22 cellular contexts compared by ENCODE assay signal in genomic region chr13:41970918-41971317, GRCh38. TPM values are rescaled to one million over a fixed set of nuclear protein-coding genes. Genes with fewer than 3 reads are reported as not detected.
DNase-seq lines count a peak whose midpoint lies in the region; ATAC-seq, FAIRE-seq and TF ChIP-seq lines count a peak whose summit lies in the region.
"Had no signal": no experiment of that assay in that cellular context is flagged by ENCODE, and none has a peak within 500 bp of the region (broad histone marks: within the 10 kb centered on the region; RNA-seq: fewer than 3 reads in every experiment).

No MANE protein-coding gene starts in this region.

- H3K36me3 ChIP-seq in IMR-90 (ENCODE audit: control insufficient read depth, insufficient read depth, low read length) (no peaks in the 10 kb centered on the region), HepG2 (replicated peaks in 1 of 2; ENCODE audit: control insufficient read depth in 1 of 2, insufficient read depth in 2 of 2, low read length in 2 of 2) (no peaks in the 10 kb centered on the region), trophoblast cell (ENCODE audit: control insufficient read depth in 1 of 2, insufficient read depth in 2 of 2, low read length in 2 of 2) (no peaks in the 10 kb centered on the region)
- H3K36me3 ChIP-seq: BLaER1 treated with 17β-estradiol and CSF1 and Interleukin-3, amounts not matched to agents 10 nM and 100 nM; MG63; SJSA1 had no signal

- H3K23ac ChIP-seq in IMR-90 (ENCODE audit: low read depth, low read length) (0 out of 2 replicates have a peak overlapping the region, but pooled peaks have one; percentile 33), trophoblast cell (ENCODE audit: low read length) (no peak overlapping the region)

- H3K9me3 ChIP-seq in IMR-90 (ENCODE audit: control insufficient read depth, insufficient read depth, low read length) (no peaks in the 10 kb centered on the region), HepG2 (ENCODE audit: low read length) (no peaks in the 10 kb centered on the region), trophoblast cell (ENCODE audit: insufficient read depth, low read depth, low read length) (no peaks in the 10 kb centered on the region)
- H3K9me3 ChIP-seq: A549; BLaER1 treated with 17β-estradiol and CSF1 and Interleukin-3, amounts not matched to agents 10 nM and 100 nM; MG63; SJSA1 had no signal

- intact Hi-C loops in IMR-90 (cut with micrococcal nuclease) (no loop called here), HepG2 (cut with micrococcal nuclease; ENCODE audit: unreplicated experiment) (loop anchor here (5.0 kb wide), 1 partner anchor 76 kb away; the partner anchor contains the start of gene DGKH)

- H3K27ac ChIP-seq in IMR-90 (ENCODE audit: insufficient read depth, low read length) = no peak overlapping the region
- H3K27ac ChIP-seq in HepG2 (ENCODE audit: extremely low read length, insufficient read depth, low read length) = no peak overlapping the region
- H3K27ac ChIP-seq in trophoblast cell (ENCODE audit: low read depth, low read length) = no peak overlapping the region
- no peak overlapping the region for H3K27ac ChIP-seq in RWPE1
- H3K27ac ChIP-seq: A549, HL-60, PC-9, SJSA1 had no signal

- H2AK5ac ChIP-seq in IMR-90 (ENCODE audit: low read depth, low read length) (no peak overlapping the region), trophoblast cell (ENCODE audit: low read length) (no peak overlapping the region)

- no peak overlapping the region for H2BK12ac ChIP-seq in trophoblast cell (ENCODE audit: low read length)

- no peak overlapping the region for H2BK5ac ChIP-seq in IMR-90 (ENCODE audit: low read depth, low read length, poor library complexity, severe bottlenecking)
- no peak overlapping the region for H2BK5ac ChIP-seq in trophoblast cell (ENCODE audit: low read depth, low read length, poor library complexity)

- TF ChIP-seq POLR2A in IMR-90 (IDR thresholded peaks at IDR 0.05; ENCODE audit: low read depth, low read length) (no peak), HepG2 (IDR thresholded peaks at IDR 0.05; ENCODE audit: insufficient read depth in 1 of 2, low read depth in 2 of 2, low read length in 2 of 2) (no peak)

- H2BK120ac ChIP-seq in IMR-90 (ENCODE audit: low read depth, low read length) (no peak overlapping the region), trophoblast cell (ENCODE audit: insufficient read depth, low read length, poor library complexity) (no peak overlapping the region)

- H3K14ac ChIP-seq in IMR-90 (replicated peaks; ENCODE audit: low read depth, low read length) = peak overlapping the region; percentile 28; the same call in 1 of the 2 replicates
- H3K14ac ChIP-seq in trophoblast cell (ENCODE audit: low read length) = no peak overlapping the region

- H3K4me3 ChIP-seq in IMR-90 (ENCODE audit: insufficient read depth, low read depth, low read length) (no peak overlapping the region), HepG2 (replicated peaks in 1 of 3; ENCODE audit: insufficient read depth in 1 of 3, low read depth in 2 of 3, low read length in 3 of 3) (no peak overlapping the region), trophoblast cell (ENCODE audit: low read depth, low read length) (no peak overlapping the region)
- H3K4me3 ChIP-seq: A549; BLaER1 treated with 17β-estradiol and CSF1 and Interleukin-3, amounts not matched to agents 10 nM and 100 nM; MG63; PC-9; SJSA1 had no signal

- H3K79me2 ChIP-seq in HepG2 (ENCODE audit: insufficient read depth, low read length) (no peaks in the 10 kb centered on the region), trophoblast cell (ENCODE audit: control insufficient read depth, insufficient read depth, low read length, poor library complexity) (no peaks in the 10 kb centered on the region)

- no peak overlapping the region for H4K8ac ChIP-seq in IMR-90 (ENCODE audit: low read depth in 2 of 2, low read length in 2 of 2)
- H4K8ac ChIP-seq in trophoblast cell (ENCODE audit: low read depth, low read length) = no peak overlapping the region

- no peak overlapping the region for H2BK20ac ChIP-seq in IMR-90 (ENCODE audit: low read depth, low read length)

- H4K91ac ChIP-seq in IMR-90 (ENCODE audit: insufficient read depth, low read depth, low read length) = no peak overlapping the region
- H4K91ac ChIP-seq in trophoblast cell (ENCODE audit: low read depth, low read length) = no peak overlapping the region

- ATAC-seq in IMR-90 (ENCODE audit: low read depth) (no peak), HepG2 (peak; percentile 37), GM21529 (IDR thresholded peaks at IDR 0.05; ENCODE audit: unreplicated experiment) (no peak)
- ATAC-seq: A549 had no signal

- no peaks in the 10 kb centered on the region for H3K9me1 ChIP-seq in IMR-90 (ENCODE audit: insufficient read depth, low read length)

- no peak overlapping the region for H4K12ac ChIP-seq in trophoblast cell (ENCODE audit: low read depth, low read length)

- H3K18ac ChIP-seq in IMR-90 (ENCODE audit: low read depth, low read length) (no peak overlapping the region), trophoblast cell (ENCODE audit: low read length) (no peak overlapping the region)

- TF ChIP-seq EP300 in HepG2 (IDR thresholded peaks at IDR 0.05; ENCODE audit: low read depth in 2 of 2, low read length in 2 of 2) (no peak), HepG2 (CRISPR knock-in tag; IDR thresholded peaks at IDR 0.05; ENCODE audit: borderline replicate concordance) (no peak)

- no peak overlapping the region for H3K4me2 ChIP-seq in IMR-90 (ENCODE audit: low read depth, low read length)
- peak overlapping the region; percentile 0; the same call in 1 of the 2 replicates for H3K4me2 ChIP-seq in HepG2 (ENCODE audit: low read depth, low read length)
- no peak overlapping the region for H3K4me2 ChIP-seq in trophoblast cell (ENCODE audit: low read length)
- H3K4me2 ChIP-seq: A549, PC-9 had no signal

- dilution Hi-C loops in IMR-90 (cut with HindIII; ENCODE audit: low sequenced_read_pairs, unreplicated experiment) = no loop called here

- no peak overlapping the region for H4K5ac ChIP-seq in IMR-90 (ENCODE audit: low read depth, low read length)

- H3K4ac ChIP-seq in IMR-90 (ENCODE audit: low read depth, low read length) (no peak overlapping the region; the same call in 1 of the 2 replicates), trophoblast cell (ENCODE audit: low read depth, low read length) (no peak overlapping the region)

- WGBS in IMR-90 (ENCODE audit: extremely low coverage in 2 of 2, insufficient read length in 1 of 2), 2 experiments = no CpG with 5 or more reads among the region's 2 CpGs
- WGBS in HepG2 (ENCODE audit: low lambda C conversion rate) = 11% methylated on average over 2 of the region's 2 CpGs
- no CpG with 5 or more reads among the region's 2 CpGs for WGBS in trophoblast cell (ENCODE audit: extremely low coverage, insufficient coverage, insufficient read length)

- no peak overlapping the region for H3K56ac ChIP-seq in IMR-90 (ENCODE audit: extremely low read depth, insufficient read depth, low read length)

- H2AK9ac ChIP-seq in IMR-90 (replicated peaks; ENCODE audit: low read depth, low read length, poor library complexity) = no peak overlapping the region

- TF ChIP-seq RAD21 in IMR-90 (IDR thresholded peaks at IDR 0.05; ENCODE audit: low read length) (no peak), HepG2 (CRISPR knock-in tag; IDR thresholded peaks at IDR 0.05) (no peak)

- FAIRE-seq in HepG2 (lab: Jason Lieb, UNC) = no peak
- FAIRE-seq: A549, GM12891 had no signal

- no peak for TF ChIP-seq CTCF in IMR-90 (conservative IDR thresholded peaks at IDR 0.05; ENCODE audit: low read depth, low read length)
- TF ChIP-seq CTCF in HepG2 (CRISPR knock-in tag; IDR thresholded peaks at IDR 0.05) = no peak
- no peak for TF ChIP-seq CTCF in RWPE1 (conservative IDR thresholded peaks at IDR 0.05; ENCODE audit: low read depth)

- no peaks in the 10 kb centered on the region for H3K79me1 ChIP-seq in IMR-90 (ENCODE audit: low read depth in 1 of 2, low read length in 2 of 2)
- no peaks in the 10 kb centered on the region for H3K79me1 ChIP-seq in trophoblast cell (ENCODE audit: low read length)

- H3K27me3 ChIP-seq in IMR-90 (ENCODE audit: control insufficient read depth, insufficient read depth, low read length) (no peaks in the 10 kb centered on the region), HepG2 (ENCODE audit: control insufficient read depth in 1 of 2, insufficient read depth in 2 of 2, low read length in 2 of 2) (no peaks in the 10 kb centered on the region), trophoblast cell (ENCODE audit: insufficient read depth, low read length) (no peaks in the 10 kb centered on the region)
- H3K27me3 ChIP-seq: BLaER1 treated with 17β-estradiol and CSF1 and Interleukin-3, amounts not matched to agents 10 nM and 100 nM; MG63; SJSA1 had no signal

- no TSS peak for BruUV-seq in IMR-90 (replicated peaks; lab: Mats Ljungman, UMichigan)
- BruUV-seq in HepG2 (replicated peaks; lab: Mats Ljungman, UMichigan) = no TSS peak

- H2BK15ac ChIP-seq in IMR-90 (ENCODE audit: low read depth, low read length) = no peak overlapping the region

- H3K9ac ChIP-seq in IMR-90 (ENCODE audit: low read depth, low read length) (no peak overlapping the region), HepG2 (ENCODE audit: insufficient read depth, low read depth, low read length) (no peak overlapping the region), trophoblast cell (ENCODE audit: low read length) (no peak overlapping the region)
- H3K9ac ChIP-seq: BLaER1 treated with 17β-estradiol and CSF1 and Interleukin-3, amounts not matched to agents 10 nM and 100 nM had no signal

- DNase-seq in IMR-90 = no peak
- peak; percentile 62 for DNase-seq in astrocyte of the hippocampus (ENCODE audit: low read depth, low spot score)
- no peak for DNase-seq in HepG2 (ENCODE audit: low spot score)
- DNase-seq in trophoblast cell = peak; percentile 22 to 75
- no peak for DNase-seq in RWPE1 (ENCODE audit: low spot score)
- no peak for DNase-seq in dedifferentiated amniotic fluid mesenchymal stem cell (ENCODE audit: extremely low spot score)
- DNase-seq: AML-193; CD4-positive, alpha-beta T cell; COR-L47; GF-D8; MG63; NCI-H2081; NCI-H2227 treated with DMSO at 0.1 percent for 48 hours; NCI-H526 treated with DMSO at 0.1 percent for 48 hours; PC-9; Right ventricle myocardium superior had no signal

- 0 out of 2 replicates have a peak, but pooled peaks cover 3% of the 10 kb centered on the region for H3K4me1 ChIP-seq in IMR-90 (ENCODE audit: control insufficient read depth, insufficient read depth, low read length)
- peaks cover 43% of the 10 kb centered on the region for H3K4me1 ChIP-seq in HepG2 (ENCODE audit: insufficient read depth, low read length)
- no peaks in the 10 kb centered on the region for H3K4me1 ChIP-seq in trophoblast cell (ENCODE audit: control insufficient read depth in 1 of 2, insufficient read depth in 2 of 2, low read length in 2 of 2)
- H3K4me1 ChIP-seq: SJSA1 had no signal

- POLR2A ChIA-PET in IMR-90 (lab: Charles Lee; ENCODE audit: unreplicated experiment) = interaction anchor here (0.6 kb wide), 1 partner anchor 143 kb away, joined by 3 read pairs; no protein-coding TSS in a partner anchor
- POLR2A ChIA-PET in HepG2 (lab: Yijun Ruan, JAX) = no interaction called here
- POLR2A ChIA-PET in RWPE1 (lab: Yijun Ruan, JAX; ENCODE audit: low non-redundant PET) = no interaction called here

- H4K20me1 ChIP-seq in IMR-90 (ENCODE audit: insufficient read depth, low read length) = no peaks in the 10 kb centered on the region
- H4K20me1 ChIP-seq in HepG2 (ENCODE audit: insufficient read depth, low read length) = no peaks in the 10 kb centered on the region
- H4K20me1 ChIP-seq: BLaER1 treated with 17β-estradiol and CSF1 and Interleukin-3, amounts not matched to agents 10 nM and 100 nM had no signal

- CTCF ChIA-PET in IMR-90 (lab: Yijun Ruan, JAX) (interaction anchor here (1.4 kb wide), 1 partner anchor 28 kb away, joined by 3 read pairs; no protein-coding TSS in a partner anchor), HepG2 (lab: Yijun Ruan, JAX; ENCODE audit: low intra/inter-chr PET ratio, low total read pairs) (no interaction called here), RWPE1 (lab: Yijun Ruan, JAX) (interaction anchor here (0.6 kb wide), 1 partner anchor 295 kb away, joined by 3 read pairs; no protein-coding TSS in a partner anchor)

- in situ Hi-C loops in IMR-90 (cut with MboI; ENCODE audit: low sequenced_read_pairs) (no loop called here), HepG2 (cut with HindIII; ENCODE audit: extremely low pct_ligation_motif_present, low pct_unique_long_range_greater_than_20kb) (no loop called here)

- no peak overlapping the region for H2AFZ ChIP-seq in IMR-90 (replicated peaks; ENCODE audit: low read length, poor library complexity)
- no peak overlapping the region for H2AFZ ChIP-seq in HepG2 (ENCODE audit: low read length)
- no peak overlapping the region for H2AFZ ChIP-seq in trophoblast cell (ENCODE audit: insufficient read depth, low read length, poor library complexity)
- H2AFZ ChIP-seq: PC-9 had no signal

RNA-seq across cellular contexts. Expression of gene VWA8, which starts 10.0 kb away (rescaled TPM):
- total RNA-seq in IMR-90 (2012; rRNA removed) = 18.3 and 19.7 TPM in 2 replicates
- 5.4 and 5.9 TPM in 2 replicates for polyA plus RNA-seq in IMR-90 (2012; rRNA removed)
- polyA plus RNA-seq in IMR-90 (2012; cell fraction: cytosol; rRNA removed) = 1.6 and 2.0 TPM in 2 replicates
- 1.7 and 8.2 TPM in 2 replicates for polyA plus RNA-seq in IMR-90 (2012; cell fraction: nucleus; rRNA removed; ENCODE audit: low replicate concordance)
- total RNA-seq in HepG2 (2016; rRNA removed; fragmentation: Illumina TruSeq; extraction: Trizol) = 16.0 and 17.3 TPM in 2 replicates
- total RNA-seq in HepG2 (2016; cell fraction: cytosol; rRNA removed; fragmentation: Illumina TruSeq; extraction: Trizol; ENCODE audit: low read depth) = 29.5 and 36.0 TPM in 2 replicates
- total RNA-seq in HepG2 (2016; cell fraction: insoluble cytoplasmic fraction; rRNA removed; fragmentation: Illumina TruSeq; extraction: Trizol) = 14.3 and 15.4 TPM in 2 replicates
- total RNA-seq in HepG2 (2016; cell fraction: membrane; rRNA removed; fragmentation: Illumina TruSeq; extraction: Trizol) = 8.3 and 9.1 TPM in 2 replicates
- total RNA-seq in HepG2 (2016; cell fraction: nucleus; rRNA removed; fragmentation: Illumina TruSeq; extraction: Trizol) = 37.4 and 38.1 TPM in 2 replicates
- polyA plus RNA-seq in HepG2 (2011; rRNA removed) = 7.4 and 9.1 TPM in 2 replicates
- 4.4 and 6.1 TPM in 2 replicates for polyA plus RNA-seq in HepG2 (2011; cell fraction: cytosol; rRNA removed)
- 8.4 and 9.0 TPM in 2 replicates for polyA plus RNA-seq in HepG2 (2011; cell fraction: nucleus; rRNA removed)
- 9.2 and 9.8 TPM in 2 replicates for polyA plus RNA-seq in HepG2 (2012)
- polyA plus RNA-seq in HepG2 (2016; cell fraction: cytosol; fragmentation: Illumina TruSeq; extraction: Trizol; ENCODE audit: low read depth) = 0.53 and 0.77 TPM in 2 replicates
- 11.1 and 11.5 TPM in 2 replicates for polyA plus RNA-seq in HepG2 (2016; cell fraction: insoluble cytoplasmic fraction; fragmentation: Illumina TruSeq; extraction: Trizol; ENCODE audit: low read depth)
- polyA plus RNA-seq in HepG2 (2016; cell fraction: membrane; fragmentation: Illumina TruSeq; extraction: Trizol; ENCODE audit: low read depth) = 1.3 and 1.6 TPM in 2 replicates
- 12.4 and 14.5 TPM in 2 replicates for polyA plus RNA-seq in HepG2 (2016; cell fraction: nucleus; fragmentation: Illumina TruSeq; extraction: Trizol; ENCODE audit: insufficient read depth, low read depth)
- 16.6 and 20.1 TPM in 2 replicates for polyA minus RNA-seq in HepG2 (2011; rRNA and poly(A)+ RNA removed; ENCODE audit: low replicate concordance)
- polyA minus RNA-seq in HepG2 (2011; cell fraction: cytosol; rRNA and poly(A)+ RNA removed) = 13.1 and 13.9 TPM in 2 replicates
- 80.6 and 100 TPM in 2 replicates for polyA minus RNA-seq in HepG2 (2011; cell fraction: nucleus; rRNA and poly(A)+ RNA removed)
- 4.2 and 4.9 TPM in 2 replicates for polyA plus RNA-seq in trophoblast cell (2013)

Comparison
In these comparisons a context has a peak if more than half of its experiments do, and no peak if none do; other contexts are left out.
1. DNase-seq: peak in astrocyte of the hippocampus (single experiment) and trophoblast cell (2 of 2); none in IMR-90 (single experiment), HepG2 (single experiment), RWPE1 (single experiment) and dedifferentiated amniotic fluid mesenchymal stem cell (single experiment).